Comparison of ENCODE assay signal across 14 cellular contexts in genomic region chr2:160228141-160228963, GRCh38. TPM values are rescaled to one million over a fixed set of nuclear protein-coding genes. Genes with fewer than 3 reads are reported as not detected.
DNase-seq lines count a peak whose midpoint lies in the region; ATAC-seq and TF ChIP-seq lines count a peak whose summit lies in the region.
"Had no signal": no experiment of that assay in that cellular context is flagged by ENCODE, and none has a peak within 500 bp of the region (broad histone marks: within the 10 kb centered on the region; RNA-seq: fewer than 3 reads in every experiment).

No MANE protein-coding gene starts in this region.

- H3K4me3 Mint-ChIP-seq in brain = no peak overlapping the region

- peak; percentile 60 for DNase-seq in HPDE6-E6E7 (ENCODE audit: extremely low spot score)
- DNase-seq in kidney glomerular epithelial cell (lab: John Stamatoyannopoulos, UW) = peak; percentile 98
- DNase-seq in smooth muscle cell (lab: John Stamatoyannopoulos, UW; ENCODE audit: unreplicated experiment) = no peak
- DNase-seq in C1 segment of cervical spinal cord (lab: John Stamatoyannopoulos, UW) = no peak
- DNase-seq in stimulated activated naive CD4-positive, alpha-beta T cell (lab: John Stamatoyannopoulos, UW) = no peak
- DNase-seq: activated CD8-positive, alpha-beta memory T cell treated with anti-CD3 and anti-CD28 coated beads for 24 hours; aorta; hippocampal formation; nucleus accumbens had no signal

- H3K4me3 ChIP-seq in smooth muscle cell = no peak overlapping the region
- H3K4me3 ChIP-seq: SK-N-MC had no signal

- peaks cover 0 to 4% (median 0%) of the 10 kb centered on the region in 5 experiments for H3K9me3 Mint-ChIP-seq in brain

- no peak for ATAC-seq in GM19324 (IDR thresholded peaks at IDR 0.05; ENCODE audit: low FRiP score, unreplicated experiment)
- no peak for ATAC-seq in HG02884 (IDR thresholded peaks at IDR 0.05; ENCODE audit: unreplicated experiment)

- no peaks in the 10 kb centered on the region for H3K36me3 ChIP-seq in smooth muscle cell (ENCODE audit: low read depth)

- no peaks in the 10 kb centered on the region for H3K36me3 Mint-ChIP-seq in brain

- no peak overlapping the region for H2AFZ ChIP-seq in smooth muscle cell (ENCODE audit: low read depth)

- peaks cover 30% of the 10 kb centered on the region for H3K4me1 ChIP-seq in smooth muscle cell (ENCODE audit: low read depth)

- H3K9ac ChIP-seq in smooth muscle cell (ENCODE audit: low read depth) = peak overlapping the region; percentile 86

- 10% methylated on average over 5 of the region's 5 CpGs for WGBS in smooth muscle cell (ENCODE audit: low lambda C conversion rate)

- H3K4me1 Mint-ChIP-seq in brain = peaks cover 43% of the 10 kb centered on the region

- peak overlapping the region in 3 of 5 experiments; percentile 59 to 87 (median 70) for H3K27ac Mint-ChIP-seq in brain

- TF ChIP-seq CTCF in brain (conservative IDR thresholded peaks at IDR 0.05) (no peak), smooth muscle cell (IDR thresholded peaks at IDR 0.05; ENCODE audit: borderline replicate concordance, insufficient read depth, poor library complexity, severe bottlenecking) (no peak)

- H3K4me2 ChIP-seq in smooth muscle cell = peak overlapping the region; percentile 71

- peaks cover 38% of the 10 kb centered on the region for H3F3A ChIP-seq in smooth muscle cell (ENCODE audit: low read depth)

- H3K9me3 ChIP-seq in smooth muscle cell (replicated peaks; ENCODE audit: low read depth) = no peaks in the 10 kb centered on the region

- H3K27ac ChIP-seq in smooth muscle cell (ENCODE audit: low read depth) = peak overlapping the region; percentile 97
- H3K27ac ChIP-seq: SK-N-MC had no signal

- no peaks in the 10 kb centered on the region for H4K20me1 ChIP-seq in smooth muscle cell (ENCODE audit: low read depth)

- H3K79me2 ChIP-seq in smooth muscle cell (ENCODE audit: low read depth) = no peaks in the 10 kb centered on the region

- no peaks in the 10 kb centered on the region for H3K27me3 ChIP-seq in smooth muscle cell (ENCODE audit: low read depth)

- H3K27me3 Mint-ChIP-seq in brain = peaks cover 3% of the 10 kb centered on the region

RNA-seq across cellular contexts. Expression of gene ITGB6, which starts 28.3 kb away (rescaled TPM):
- polyA plus RNA-seq in brain (ENCODE audit: insufficient read depth, low read depth, low replicate concordance) = not detected
- total RNA-seq in smooth muscle cell = 175 and 181 TPM in 2 replicates
- 15.2 and 85.3 TPM in 2 replicates for polyA plus RNA-seq in smooth muscle cell
- total RNA-seq: G401 had no signal

Comparison
In these comparisons a context has a peak if more than half of its experiments do, and no peak if none do; other contexts are left out.
1. DNase-seq: peak in HPDE6-E6E7 (single experiment) and kidney glomerular epithelial cell (single experiment); none in smooth muscle cell (single experiment), C1 segment of cervical spinal cord (0 of 14) and stimulated activated naive CD4-positive, alpha-beta T cell (0 of 6).
2. RNA of gene ITGB6, which starts 28.3 kb away (polyA plus RNA-seq): 15.2 to 85.3 TPM in smooth muscle cell; not detected in brain (single experiment); every median in the first group is over 10 times any median in the second.